Comparison of ENCODE assay signal across 8 cellular contexts in the genomic region with DNA sequence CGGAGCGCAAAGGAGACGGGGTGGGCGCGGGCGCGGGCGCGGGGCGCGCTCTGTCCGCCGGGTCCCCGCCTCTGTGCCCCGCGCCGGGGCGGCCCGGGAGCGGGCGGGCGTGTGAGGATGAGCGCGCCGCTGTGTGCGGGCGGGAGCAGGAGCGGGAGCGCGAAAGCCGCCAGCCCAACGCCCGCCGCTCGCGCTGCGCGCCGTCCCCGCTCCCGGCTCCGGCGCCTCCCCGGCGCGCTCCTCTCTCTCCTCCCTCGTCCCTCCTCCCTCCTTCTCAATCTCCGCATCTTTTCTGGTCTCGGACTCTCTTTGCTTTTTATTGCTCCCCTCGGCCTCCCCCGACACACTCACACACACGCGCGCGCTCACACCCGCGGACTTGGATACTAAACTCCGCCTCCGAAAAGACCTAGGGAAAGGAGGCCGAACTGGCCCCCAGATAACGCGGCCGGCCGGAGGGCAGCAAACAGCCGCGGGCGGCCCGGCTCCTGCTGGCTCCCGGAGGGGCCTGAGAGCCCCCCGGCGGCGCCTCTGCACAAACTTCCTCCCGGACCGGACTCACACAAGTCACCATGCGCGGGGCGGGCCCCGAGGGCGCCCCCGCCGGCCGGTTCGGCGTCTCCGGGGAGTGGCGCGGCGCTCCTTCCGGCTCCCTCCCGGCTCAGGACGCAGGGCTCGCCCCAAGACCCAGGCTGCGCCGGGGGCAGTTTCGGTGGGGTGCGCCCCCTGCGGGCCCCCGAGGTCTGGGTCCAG. TPM values are rescaled to one million over a fixed set of nuclear protein-coding genes. Genes with fewer than 3 reads are reported as not detected.
DNase-seq lines count a peak whose midpoint lies in the region; ATAC-seq and TF ChIP-seq lines count a peak whose summit lies in the region.

A gene with protein sequence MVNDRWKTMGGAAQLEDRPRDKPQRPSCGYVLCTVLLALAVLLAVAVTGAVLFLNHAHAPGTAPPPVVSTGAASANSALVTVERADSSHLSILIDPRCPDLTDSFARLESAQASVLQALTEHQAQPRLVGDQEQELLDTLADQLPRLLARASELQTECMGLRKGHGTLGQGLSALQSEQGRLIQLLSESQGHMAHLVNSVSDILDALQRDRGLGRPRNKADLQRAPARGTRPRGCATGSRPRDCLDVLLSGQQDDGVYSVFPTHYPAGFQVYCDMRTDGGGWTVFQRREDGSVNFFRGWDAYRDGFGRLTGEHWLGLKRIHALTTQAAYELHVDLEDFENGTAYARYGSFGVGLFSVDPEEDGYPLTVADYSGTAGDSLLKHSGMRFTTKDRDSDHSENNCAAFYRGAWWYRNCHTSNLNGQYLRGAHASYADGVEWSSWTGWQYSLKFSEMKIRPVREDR (minus strand): TSS at position 596 of the 753 bp plus-strand sequence. CDS start 640 bp downstream, outside the sequence.

- peak within 1 kb of the TSS; percentile 86 for H3K4me3 ChIP-seq in IMR-90 (ENCODE audit: insufficient read depth, low read depth, low read length)
- peak within 1 kb of the TSS; percentile 30 to 69 (median 48) for H3K4me3 ChIP-seq in spleen

- no peaks in the 10 kb centered on the region for H3K36me3 ChIP-seq in IMR-90 (ENCODE audit: control insufficient read depth, insufficient read depth, low read length)
- no peaks in the 10 kb centered on the region for H3K36me3 ChIP-seq in spleen

- H3K9me1 ChIP-seq in IMR-90 (ENCODE audit: insufficient read depth, low read length): peaks cover 7% of the 10 kb centered on the region; the same call in 1 of the 2 replicates

- TF ChIP-seq POLR2A in IMR-90 (IDR thresholded peaks at IDR 0.05; ENCODE audit: low read depth, low read length): no peak
- no peak for TF ChIP-seq POLR2A in spleen (IDR thresholded peaks at IDR 0.05)

- H3K4me1 Mint-ChIP-seq in activated CD8-positive, alpha-beta T cell treated with anti-CD3 and anti-CD28 coated beads for 36 hours (ENCODE audit: low read depth): peaks cover 7% of the 10 kb centered on the region

- H3K18ac ChIP-seq in IMR-90 (ENCODE audit: low read depth, low read length): no peak within 1 kb of the TSS

- dilution Hi-C loops in IMR-90 (cut with HindIII; ENCODE audit: low sequenced_read_pairs, unreplicated experiment): no loop called here

- H2BK15ac ChIP-seq in IMR-90 (ENCODE audit: low read depth, low read length): no peak within 1 kb of the TSS

- 0 out of 4 replicates have a peak, but pooled peaks cover 0 to 3% of the 10 kb centered on the region in 2 experiments for H3K79me1 ChIP-seq in IMR-90 (ENCODE audit: low read depth in 1 of 2, low read length in 2 of 2)

- H3K9ac ChIP-seq in IMR-90 (ENCODE audit: low read depth, low read length): peak within 1 kb of the TSS; percentile 55

- no peak within 1 kb of the TSS for H3K56ac ChIP-seq in IMR-90 (ENCODE audit: extremely low read depth, insufficient read depth, low read length)

- H3K14ac ChIP-seq in IMR-90 (replicated peaks; ENCODE audit: low read depth, low read length): no peak within 1 kb of the TSS

- H3K9me3 Mint-ChIP-seq in activated CD8-positive, alpha-beta T cell treated with anti-CD3 and anti-CD28 coated beads for 36 hours: no peaks in the 10 kb centered on the region

- H3K4me1 ChIP-seq in IMR-90 (ENCODE audit: control insufficient read depth, insufficient read depth, low read length): peaks cover 17% of the 10 kb centered on the region
- H3K4me1 ChIP-seq in spleen: peaks cover 15 to 55% (median 39%) of the 10 kb centered on the region in 6 donors

- no peak within 1 kb of the TSS for H2BK5ac ChIP-seq in IMR-90 (ENCODE audit: low read depth, low read length, poor library complexity, severe bottlenecking)

- TF ChIP-seq CTCF in IMR-90 (conservative IDR thresholded peaks at IDR 0.05; ENCODE audit: low read depth, low read length) (peak; percentile 38), spleen (IDR thresholded peaks at IDR 0.05 in 8 of 11, conservative IDR thresholded peaks at IDR 0.05 in 3 of 11) (peak in 2 of 11 experiments; percentile 21)
- TF ChIP-seq CTCF in activated CD8-positive, alpha-beta T cell treated with anti-CD3 and anti-CD28 coated beads for 36 hours (IDR thresholded peaks at IDR 0.05): peak; percentile 11

- DNase-seq in GM03348 (ENCODE audit: low spot score): peak; percentile 85
- DNase-seq in IMR-90: peak; percentile 34
- DNase-seq in activated CD8-positive, alpha-beta T cell treated with anti-CD3 and anti-CD28 coated beads for 36 hours: peak; percentile 40
- DNase-seq in left ventricle myocardium superior: no peak
- DNase-seq in spleen: no peak
- no peak for DNase-seq in kidney glomerular epithelial cell (lab: John Stamatoyannopoulos, UW)
- DNase-seq in mesenteric fat pad (ENCODE audit: low spot score): no peak

- no peak within 1 kb of the TSS for H3K4ac ChIP-seq in IMR-90 (ENCODE audit: low read depth, low read length)

- H2AK5ac ChIP-seq in IMR-90 (ENCODE audit: low read depth, low read length): no peak within 1 kb of the TSS

- no peaks in the 10 kb centered on the region for H3K36me3 Mint-ChIP-seq in activated CD8-positive, alpha-beta T cell treated with anti-CD3 and anti-CD28 coated beads for 36 hours (ENCODE audit: low read depth)

- WGBS in IMR-90 (ENCODE audit: extremely low coverage in 2 of 2, insufficient read length in 1 of 2), 2 experiments: 1% methylated on average over 24 of the region's 98 CpGs; no CpG with 5 or more reads in 1 of the 2 experiments
- WGBS in spleen, 5 donors: 0 to 1% (median 1%) methylated on average over 43 to 98 of the region's 98 CpGs

- POLR2A ChIA-PET in IMR-90 (lab: Charles Lee; ENCODE audit: unreplicated experiment): no interaction called here
- POLR2A ChIA-PET in activated CD8-positive, alpha-beta T cell treated with anti-CD3 and anti-CD28 coated beads for 36 hours (lab: Charles Lee): no interaction called here

- in situ Hi-C loops in IMR-90 (cut with MboI; ENCODE audit: low sequenced_read_pairs): no loop called here

- no peak within 1 kb of the TSS for H4K91ac ChIP-seq in IMR-90 (ENCODE audit: insufficient read depth, low read depth, low read length)

- peaks cover 45% of the 10 kb centered on the region for H3K27me3 Mint-ChIP-seq in activated CD8-positive, alpha-beta T cell treated with anti-CD3 and anti-CD28 coated beads for 36 hours

- H3K23ac ChIP-seq in IMR-90 (ENCODE audit: low read depth, low read length): 0 out of 2 replicates have a peak within 1 kb of the TSS, but pooled peaks have one; percentile 45

- BruUV-seq in IMR-90 (replicated peaks; lab: Mats Ljungman, UMichigan): no TSS peak

- H3K9me3 ChIP-seq in IMR-90 (ENCODE audit: control insufficient read depth, insufficient read depth, low read length) (no peaks in the 10 kb centered on the region), spleen (no peaks in the 10 kb centered on the region)

- peak within 1 kb of the TSS; percentile 89 for H2AFZ ChIP-seq in IMR-90 (replicated peaks; ENCODE audit: low read length, poor library complexity)

- H3K27ac Mint-ChIP-seq in activated CD8-positive, alpha-beta T cell treated with anti-CD3 and anti-CD28 coated beads for 36 hours: no peak within 1 kb of the TSS

- CTCF ChIA-PET in IMR-90 (lab: Yijun Ruan, JAX): no interaction called here
- CTCF ChIA-PET in activated CD8-positive, alpha-beta T cell treated with anti-CD3 and anti-CD28 coated beads for 36 hours (lab: Charles Lee): no interaction called here

- H3K27ac ChIP-seq in IMR-90 (ENCODE audit: insufficient read depth, low read length) (no peak within 1 kb of the TSS; the same call in 1 of the 2 replicates), spleen (no peak within 1 kb of the TSS)

- H2AK9ac ChIP-seq in IMR-90 (replicated peaks; ENCODE audit: low read depth, low read length, poor library complexity): no peak within 1 kb of the TSS

- no peak within 1 kb of the TSS for H2BK20ac ChIP-seq in IMR-90 (ENCODE audit: low read depth, low read length)

- TF ChIP-seq RAD21 in IMR-90 (IDR thresholded peaks at IDR 0.05; ENCODE audit: low read length): no peak

- no peak within 1 kb of the TSS; the same call in 1 of the 2 replicates for H2BK120ac ChIP-seq in IMR-90 (ENCODE audit: low read depth, low read length)

- no peak within 1 kb of the TSS for H4K8ac ChIP-seq in IMR-90 (ENCODE audit: low read depth in 2 of 2, low read length in 2 of 2)

- no peak within 1 kb of the TSS for H4K5ac ChIP-seq in IMR-90 (ENCODE audit: low read depth, low read length)

- peak within 1 kb of the TSS; percentile 35 for H3K4me3 Mint-ChIP-seq in activated CD8-positive, alpha-beta T cell treated with anti-CD3 and anti-CD28 coated beads for 36 hours

- intact Hi-C loops in IMR-90 (cut with micrococcal nuclease): loop anchor here (5.0 kb wide), 3 partner anchors 47 to 237 kb away; no protein-coding TSS in a partner anchor
- intact Hi-C loops in activated CD8-positive, alpha-beta T cell treated with anti-CD3 and anti-CD28 coated beads for 36 hours (cut with micrococcal nuclease): loop anchor here (10.0 kb wide), 1 partner anchor 234 kb away; no protein-coding TSS in a partner anchor
- intact Hi-C loops in left ventricle myocardium superior (cut with micrococcal nuclease): loop anchor here (5.0 to 10.0 kb wide), 2 partner anchors 74 to 237 kb away; no protein-coding TSS in a partner anchor
- intact Hi-C loops in spleen (cut with DNase I; ENCODE audit: low total_unique reads): no loop called here

- H4K20me1 ChIP-seq in IMR-90 (ENCODE audit: insufficient read depth, low read length): peaks cover 6% of the 10 kb centered on the region; the same call in 1 of the 2 replicates

- H3K27me3 ChIP-seq in IMR-90 (ENCODE audit: control insufficient read depth, insufficient read depth, low read length) (peaks cover 33% of the 10 kb centered on the region), spleen (replicated peaks in 1 of 7) (peaks cover 4 to 100% (median 83%) of the 10 kb centered on the region in 7 donors)

- peak within 1 kb of the TSS; percentile 84 for H3K4me2 ChIP-seq in IMR-90 (ENCODE audit: low read depth, low read length)

- ATAC-seq in IMR-90 (ENCODE audit: low read depth) (peak; percentile 53), left ventricle myocardium superior (peak; percentile 36), GM18870 (IDR thresholded peaks at IDR 0.05; ENCODE audit: unreplicated experiment) (no peak)
- peak; percentile 41 for ATAC-seq in activated CD8-positive, alpha-beta T cell treated with anti-CD3 and anti-CD28 coated beads for 36 hours

TF ChIP-seq in IMR-90, 13 proteins besides CTCF, POLR2A, EP300 and RAD21 (continues in another document):
- TF ChIP-seq FOS (IDR thresholded peaks at IDR 0.05; ENCODE audit: low read depth, low read length) (no peak), MXI1 (IDR thresholded peaks at IDR 0.05; ENCODE audit: borderline replicate concordance, low read depth, low read length) (no peak), NFE2L2 (IDR thresholded peaks at IDR 0.05; ENCODE audit: low read depth, low read length) (no peak), BHLHE40 (IDR thresholded peaks at IDR 0.05; ENCODE audit: low read depth, low read length) (no peak)

RNA-seq across cellular contexts. Expression of the gene that starts here (rescaled TPM):
- 1.1 and 2.2 TPM in 2 replicates for total RNA-seq in IMR-90 (2012; rRNA removed)
- 10.1 and 12.2 TPM in 2 replicates for polyA plus RNA-seq in IMR-90 (2012; rRNA removed)
- polyA plus RNA-seq in IMR-90 (2012; cell fraction: cytosol; rRNA removed): 8.8 and 15.2 TPM in 2 replicates
- polyA plus RNA-seq in IMR-90 (2012; cell fraction: nucleus; rRNA removed; ENCODE audit: low replicate concordance): 11.6 and 31.9 TPM in 2 replicates
- total RNA-seq in activated CD8-positive, alpha-beta T cell treated with anti-CD3 and anti-CD28 coated beads for 36 hours: not detected
- total RNA-seq in left ventricle myocardium superior: 0.40 TPM
- under 1 TPM in 4 of 7 donors, not detected in 3; 0.26 to 0.51 (median 0.44) TPM for total RNA-seq in spleen
- under 1 TPM; 0.02 to 0.35 (median 0.06) TPM for polyA plus RNA-seq in spleen
- not detected for total RNA-seq in mesenteric fat pad

Comparison
In these comparisons a context has a peak if more than half of its experiments do, and no peak if none do; other contexts are left out.
1. RNA of the gene that starts here (polyA plus RNA-seq): 8.8 to 31.9 TPM in IMR-90; 0.02 to 0.35 TPM in spleen; every median in the first group is over 4 times any median in the second.
2. Peak in DNase-seq and ATAC-seq in activated CD8-positive, alpha-beta T cell treated with anti-CD3 and anti-CD28 coated beads for 36 hours; RNA of the gene not detected or under 1 TPM.
3. Peak in ATAC-seq in left ventricle myocardium superior; RNA of the gene not detected or under 1 TPM.
4. DNase-seq: peak in GM03348 (single experiment) and IMR-90 (single experiment); none in left ventricle myocardium superior (single experiment), spleen (single experiment), kidney glomerular epithelial cell (single experiment) and mesenteric fat pad (single experiment).